ENCODE assay signal across 29 cellular contexts in the genomic region with DNA sequence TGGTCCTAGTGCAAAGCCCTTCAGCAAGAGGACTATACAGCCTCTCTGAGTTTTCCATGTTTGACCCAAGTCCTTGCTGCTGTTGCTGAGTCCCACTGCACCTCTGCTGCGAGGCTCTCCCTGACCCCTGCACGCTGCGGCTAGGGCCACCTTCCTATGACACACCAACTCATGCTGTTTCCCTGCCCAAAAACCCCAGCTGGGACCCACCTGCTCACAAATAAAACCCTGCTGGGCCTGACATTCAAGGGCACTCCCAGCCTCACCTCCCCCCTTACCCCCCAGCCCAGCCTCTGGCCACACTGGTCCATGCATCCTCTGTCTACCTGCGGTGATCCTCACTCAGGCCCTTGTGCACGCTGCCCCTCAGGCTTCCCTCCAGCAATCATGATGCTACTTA. TPM values are rescaled to one million over a fixed set of nuclear protein-coding genes. Genes with fewer than 3 reads are reported as not detected.
DNase-seq lines count a peak whose midpoint lies in the region; ATAC-seq and TF ChIP-seq lines count a peak whose summit lies in the region.
"Had no signal": no experiment of that assay in that cellular context is flagged by ENCODE, and none has a peak within 500 bp of the region (broad histone marks: within the 10 kb centered on the region; RNA-seq: fewer than 3 reads in every experiment).

No MANE protein-coding gene starts in this region.

- no peaks in the 10 kb centered on the region for H3K79me2 ChIP-seq in osteoblast (ENCODE audit: insufficient read depth, low read length)

- H3K9me3 ChIP-seq in Caco-2 = no peaks in the 10 kb centered on the region
- H3K9me3 ChIP-seq in upper lobe of right lung = no peaks in the 10 kb centered on the region
- H3K9me3 ChIP-seq in body of pancreas = no peaks in the 10 kb centered on the region
- no peaks in the 10 kb centered on the region for H3K9me3 ChIP-seq in osteoblast (ENCODE audit: low read depth, low read length)
- H3K9me3 ChIP-seq: A549, SJCRH30 had no signal

- H3K27ac ChIP-seq in upper lobe of right lung (no peak overlapping the region), body of pancreas (peak overlapping the region in 1 of 4 donors; percentile 33), osteoblast (ENCODE audit: low read depth, low read length) (no peak overlapping the region)
- H3K27ac ChIP-seq: A549, C4-2B, SJCRH30 had no signal

- H2AFZ ChIP-seq in osteoblast (ENCODE audit: low read length) = no peak overlapping the region

- POLR2A ChIA-PET in Caco-2 (lab: Charles Lee) = no interaction called here

- peaks cover 6% of the 10 kb centered on the region for H3K4me1 Mint-ChIP-seq in Caco-2 (ENCODE audit: low read depth, unreplicated experiment)
- no peaks in the 10 kb centered on the region for H3K4me1 Mint-ChIP-seq in activated T-helper 17 cell treated with anti-CD3 and anti-CD28 coated beads, Interleukin-2, amount 50 U/mL, for 72 hours
- peaks cover 24% of the 10 kb centered on the region for H3K4me1 Mint-ChIP-seq in endothelial cell (ENCODE audit: unreplicated experiment)

- BruUV-seq in Caco-2 (replicated peaks; lab: Mats Ljungman, UMichigan) = no TSS peak

- ATAC-seq in activated T-helper 17 cell treated with anti-CD3 and anti-CD28 coated beads, Interleukin-2, amount 50 U/mL, for 72 hours (replicated peaks) = no peak
- no peak for ATAC-seq in upper lobe of right lung
- ATAC-seq in body of pancreas = no peak
- ATAC-seq: A549; CD8-positive, alpha-beta T cell; PC-3 had no signal

- peaks cover 47% of the 10 kb centered on the region for H4K20me1 ChIP-seq in osteoblast (ENCODE audit: insufficient read depth, low read length)

- intact Hi-C loops in Caco-2 (cut with micrococcal nuclease; ENCODE audit: unreplicated experiment) = no loop called here
- intact Hi-C loops in upper lobe of right lung (cut with DNase I) = no loop called here
- intact Hi-C loops in body of pancreas (cut with DNase I) = loop anchor here (5.0 kb wide), 1 partner anchor 103 kb away; no protein-coding TSS in a partner anchor

- no peak overlapping the region for H3K4me3 ChIP-seq in Caco-2 (ENCODE audit: low read depth, low read length)
- H3K4me3 ChIP-seq in upper lobe of right lung = no peak overlapping the region
- no peak overlapping the region for H3K4me3 ChIP-seq in body of pancreas
- H3K4me3 ChIP-seq in osteoblast (ENCODE audit: insufficient read depth, low read length) = no peak overlapping the region
- H3K4me3 ChIP-seq: A549, SJCRH30 had no signal

- no peaks in the 10 kb centered on the region; the same call in 1 of the 2 replicates for H3K4me1 ChIP-seq in Caco-2
- no peaks in the 10 kb centered on the region for H3K4me1 ChIP-seq in upper lobe of right lung
- peaks cover 29% of the 10 kb centered on the region for H3K4me1 ChIP-seq in body of pancreas
- H3K4me1 ChIP-seq in osteoblast (ENCODE audit: insufficient read depth, low read length) = peaks cover 20% of the 10 kb centered on the region
- H3K4me1 ChIP-seq: SJCRH30 had no signal

- H3K36me3 Mint-ChIP-seq in Caco-2 (ENCODE audit: insufficient read depth, unreplicated experiment) (peaks cover 41% of the 10 kb centered on the region), endothelial cell (ENCODE audit: low read depth, unreplicated experiment) (peaks cover 53% of the 10 kb centered on the region)
- peaks cover 21% of the 10 kb centered on the region for H3K36me3 Mint-ChIP-seq in activated T-helper 17 cell treated with anti-CD3 and anti-CD28 coated beads, Interleukin-2, amount 50 U/mL, for 72 hours (ENCODE audit: low read depth)

- H3K36me3 ChIP-seq in Caco-2 (ENCODE audit: control insufficient read depth, insufficient read depth, low read length) = no peaks in the 10 kb centered on the region; the same call in 1 of the 2 replicates
- H3K36me3 ChIP-seq in upper lobe of right lung = peaks cover 56% of the 10 kb centered on the region
- peaks cover 0 to 13% of the 10 kb centered on the region in 2 donors for H3K36me3 ChIP-seq in body of pancreas (replicated peaks in 1 of 2; ENCODE audit: insufficient read depth in 1 of 2, low read depth in 2 of 2)
- H3K36me3 ChIP-seq in osteoblast (ENCODE audit: insufficient read depth, low read length) = peaks cover 41% of the 10 kb centered on the region

- no peak overlapping the region for H3K4me2 ChIP-seq in osteoblast (ENCODE audit: insufficient read depth, low read length)
- H3K4me2 ChIP-seq: A549 had no signal

- no peaks in the 10 kb centered on the region for H3K27me3 ChIP-seq in Caco-2 (replicated peaks; ENCODE audit: control insufficient read depth, insufficient read depth, low read length)
- no peaks in the 10 kb centered on the region for H3K27me3 ChIP-seq in upper lobe of right lung
- no peaks in the 10 kb centered on the region for H3K27me3 ChIP-seq in body of pancreas
- H3K27me3 ChIP-seq in osteoblast (ENCODE audit: insufficient read depth, low read length) = no peaks in the 10 kb centered on the region
- H3K27me3 ChIP-seq: SJCRH30 had no signal

- H3K9me3 Mint-ChIP-seq in Caco-2 (ENCODE audit: unreplicated experiment) (no peaks in the 10 kb centered on the region), endothelial cell (ENCODE audit: unreplicated experiment) (no peaks in the 10 kb centered on the region)
- H3K9me3 Mint-ChIP-seq in activated T-helper 17 cell treated with anti-CD3 and anti-CD28 coated beads, Interleukin-2, amount 50 U/mL, for 72 hours = no peaks in the 10 kb centered on the region
- H3K9me3 Mint-ChIP-seq: CD8-positive, alpha-beta T cell had no signal

- no peak overlapping the region for H3K4me3 Mint-ChIP-seq in Caco-2 (ENCODE audit: unreplicated experiment)
- no peak overlapping the region for H3K4me3 Mint-ChIP-seq in activated T-helper 17 cell treated with anti-CD3 and anti-CD28 coated beads, Interleukin-2, amount 50 U/mL, for 72 hours
- H3K4me3 Mint-ChIP-seq in endothelial cell (ENCODE audit: unreplicated experiment) = peak overlapping the region; percentile 6
- H3K4me3 Mint-ChIP-seq: CD8-positive, alpha-beta T cell had no signal

- DNase-seq in Caco-2 (no peak), endothelial cell (ENCODE audit: low spot score) (no peak), upper lobe of right lung (peak; percentile 46), NCI-H1105 treated with DMSO at 0.1 percent for 48 hours (lab: John Stamatoyannopoulos, UW) (no peak), body of pancreas (no peak), osteoblast (ENCODE audit: insufficient read length, low spot score, missing footprints) (no peak)
- DNase-seq: AML-193; CD8-positive, alpha-beta T cell; DMS 273 treated with DMSO at 0.1 percent for 48 hours; DMS79; EL; GDM1; HCEC 1CT; KBM-7; MV-4-11; NCI-H1105; NCI-H146; NCI-H2029; NCI-H446; NCI-H526; NK-92 treated with Interleukin-12 subunit alpha and Interleukin-12 subunit beta, amount 100 ng/mL, for 24 hours; PC-3; SJCRH30 had no signal

- CTCF ChIA-PET in Caco-2 (lab: Charles Lee) = interaction anchor here (1.5 kb wide), 1 partner anchor 10 kb away, joined by 5 read pairs; no protein-coding TSS in a partner anchor

- H3K27me3 Mint-ChIP-seq in Caco-2 (ENCODE audit: insufficient read depth, unreplicated experiment) (no peaks in the 10 kb centered on the region), endothelial cell (ENCODE audit: unreplicated experiment) (peaks cover 17% of the 10 kb centered on the region)
- H3K27me3 Mint-ChIP-seq in activated T-helper 17 cell treated with anti-CD3 and anti-CD28 coated beads, Interleukin-2, amount 50 U/mL, for 72 hours = no peaks in the 10 kb centered on the region

- peak overlapping the region; percentile 38 for H3K27ac Mint-ChIP-seq in Caco-2 (ENCODE audit: unreplicated experiment)
- H3K27ac Mint-ChIP-seq in activated T-helper 17 cell treated with anti-CD3 and anti-CD28 coated beads, Interleukin-2, amount 50 U/mL, for 72 hours = peak overlapping the region; percentile 21
- no peak overlapping the region for H3K27ac Mint-ChIP-seq in endothelial cell (ENCODE audit: unreplicated experiment)
- H3K27ac Mint-ChIP-seq: CD8-positive, alpha-beta T cell had no signal

- TF ChIP-seq CTCF in Caco-2 (IDR thresholded peaks at IDR 0.05; ENCODE audit: insufficient read depth in 1 of 2, low read depth in 1 of 2, low read length in 1 of 2, severe bottlenecking in 1 of 2, unreplicated experiment in 1 of 2) = no peak
- TF ChIP-seq CTCF in endothelial cell (IDR thresholded peaks at IDR 0.05; ENCODE audit: unreplicated experiment) = no peak
- no peak for TF ChIP-seq CTCF in upper lobe of right lung (IDR thresholded peaks at IDR 0.05)
- TF ChIP-seq CTCF in body of pancreas (IDR thresholded peaks at IDR 0.05) = no peak
- no peak for TF ChIP-seq CTCF in osteoblast (IDR thresholded peaks at IDR 0.05; ENCODE audit: extremely low read depth, low read depth, low read length)

- 97 to 99% methylated on average over 5 of the region's 5 CpGs for WGBS in body of pancreas, 2 donors

- no peak for TF ChIP-seq POLR2A in body of pancreas (IDR thresholded peaks at IDR 0.05)

RNA-seq across cellular contexts. Expression of gene ASCL5, which starts 12.3 kb away (rescaled TPM):
- total RNA-seq in Caco-2 (2022) (0.26 and 0.48 TPM in 2 replicates), endothelial cell (ENCODE audit: unreplicated experiment) (not detected), upper lobe of right lung (0.29 TPM), body of pancreas (1 to 10 TPM; 1.0 to 4.6 TPM), osteoblast (not detected in 2 replicates)
- total RNA-seq in activated T-helper 17 cell treated with anti-CD3 and anti-CD28 coated beads, Interleukin-2, amount 50 U/mL, for 72 hours = under 1 TPM in 1 of 2 donors, not detected in 1; 0.19 TPM
- total RNA-seq: LHCN-M2, MCF 10A, SJCRH30 had no signal

RNA-seq across cellular contexts. Expression of gene TMEM9, which starts 15.0 kb away (rescaled TPM):
- total RNA-seq in Caco-2 (2022) = 111 and 125 TPM in 2 replicates
- total RNA-seq in activated T-helper 17 cell treated with anti-CD3 and anti-CD28 coated beads, Interleukin-2, amount 50 U/mL, for 72 hours = 10 to 100 TPM; 19.5 to 25.7 TPM
- 78.7 TPM for total RNA-seq in endothelial cell (ENCODE audit: unreplicated experiment)
- 59.3 TPM for total RNA-seq in upper lobe of right lung
- total RNA-seq in body of pancreas = 10 to 100 TPM; 56.6 to 70.5 TPM
- total RNA-seq in osteoblast = 38.9 and 45.6 TPM in 2 replicates

RNA-seq across cellular contexts. Expression of gene CACNA1S, which starts 27.1 kb away (rescaled TPM):
- total RNA-seq in Caco-2 (2022) (0.07 TPM in 2 replicates), endothelial cell (ENCODE audit: unreplicated experiment) (0.08 TPM), upper lobe of right lung (0.55 TPM), body of pancreas (under 1 TPM in 1 of 2 donors, not detected in 1; under 0.01 TPM), osteoblast (not detected in 2 replicates)
- not detected for total RNA-seq in activated T-helper 17 cell treated with anti-CD3 and anti-CD28 coated beads, Interleukin-2, amount 50 U/mL, for 72 hours
- total RNA-seq: CD8-positive, alpha-beta T cell; H1; MCF 10A; PC-3 had no signal

RNA-seq across cellular contexts. Expression of gene IGFN1, which starts 51.3 kb away (rescaled TPM):
- total RNA-seq in Caco-2 (2022) (0.23 TPM in 1 of 2 replicates, not detected in the other), endothelial cell (ENCODE audit: unreplicated experiment) (not detected), upper lobe of right lung (0.81 TPM), body of pancreas (10 to 100 TPM in 1 of 2 donors, 1 to 10 TPM in 1; 6.9 to 23.1 TPM), osteoblast (under 0.01 TPM in 2 replicates)
- under 1 TPM in 1 of 2 donors, not detected in 1; 0.21 TPM for total RNA-seq in activated T-helper 17 cell treated with anti-CD3 and anti-CD28 coated beads, Interleukin-2, amount 50 U/mL, for 72 hours
- total RNA-seq: CD8-positive, alpha-beta T cell; H1; SJCRH30 had no signal
